Comparison of ENCODE assay signal across 1 cellular context in genomic region chr6:90159452-90159851, GRCh38.
TF ChIP-seq lines count a peak whose summit lies in the region.

No MANE protein-coding gene starts in this region.

TF ChIP-seq in SK-N-SH, 30 proteins besides CTCF, POLR2A, EP300 and RAD21 (continued from another document):
- TF ChIP-seq RXRA (IDR thresholded peaks at IDR 0.05; ENCODE audit: borderline replicate concordance, low read depth): no peak
